In the genomic region with DNA sequence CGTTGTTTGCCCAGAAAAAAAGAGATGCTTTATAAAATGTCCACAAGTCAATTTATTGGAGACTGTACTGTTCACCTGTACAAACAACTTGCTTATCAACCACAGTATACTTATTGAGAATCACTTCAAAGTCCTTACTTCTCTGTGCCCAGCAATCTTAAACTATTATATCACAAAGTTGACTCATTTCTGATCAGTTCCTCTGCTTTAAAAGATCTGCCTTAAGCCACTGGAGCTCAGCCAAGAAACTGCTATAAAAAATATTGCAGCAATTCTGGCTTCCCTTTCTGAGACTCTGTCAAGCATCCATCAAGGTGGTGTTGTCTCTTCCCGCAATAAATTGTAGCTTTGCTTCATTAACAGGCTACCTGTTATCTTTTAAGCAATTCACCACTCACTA, we compare ENCODE assay signal across 1 cellular context.
TF ChIP-seq lines count a peak whose summit lies in the region.

No MANE protein-coding gene starts in this region.

TF ChIP-seq in IMR-90, 13 proteins besides CTCF, POLR2A, EP300 and RAD21 (continued from another document):
- TF ChIP-seq, protein P1, sequence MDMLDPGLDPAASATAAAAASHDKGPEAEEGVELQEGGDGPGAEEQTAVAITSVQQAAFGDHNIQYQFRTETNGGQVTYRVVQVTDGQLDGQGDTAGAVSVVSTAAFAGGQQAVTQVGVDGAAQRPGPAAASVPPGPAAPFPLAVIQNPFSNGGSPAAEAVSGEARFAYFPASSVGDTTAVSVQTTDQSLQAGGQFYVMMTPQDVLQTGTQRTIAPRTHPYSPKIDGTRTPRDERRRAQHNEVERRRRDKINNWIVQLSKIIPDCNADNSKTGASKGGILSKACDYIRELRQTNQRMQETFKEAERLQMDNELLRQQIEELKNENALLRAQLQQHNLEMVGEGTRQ (IDR thresholded peaks at IDR 0.05; ENCODE audit: low read depth, low read length) = no peak
- no peak for TF ChIP-seq FOS (IDR thresholded peaks at IDR 0.05; ENCODE audit: low read depth, low read length)
- TF ChIP-seq RFX5 (IDR thresholded peaks at IDR 0.05; ENCODE audit: low read depth, low read length) = no peak
- no peak for TF ChIP-seq MAFK (IDR thresholded peaks at IDR 0.05; ENCODE audit: low read depth, low read length)
- TF ChIP-seq SMC3 (IDR thresholded peaks at IDR 0.05; ENCODE audit: low read depth, low read length) = no peak
- no peak for TF ChIP-seq RCOR1 (IDR thresholded peaks at IDR 0.05; ENCODE audit: insufficient replicate concordance, low read length)
- TF ChIP-seq BHLHE40 (IDR thresholded peaks at IDR 0.05; ENCODE audit: low read depth, low read length) = no peak
- no peak for TF ChIP-seq NFE2L2 (IDR thresholded peaks at IDR 0.05; ENCODE audit: low read depth, low read length)
- no peak for TF ChIP-seq MAZ (IDR thresholded peaks at IDR 0.05; ENCODE audit: borderline replicate concordance, low read depth, low read length)
- no peak for TF ChIP-seq MXI1 (IDR thresholded peaks at IDR 0.05; ENCODE audit: borderline replicate concordance, low read depth, low read length)
